Comparison of ENCODE assay signal across 12 cellular contexts in the genomic region with DNA sequence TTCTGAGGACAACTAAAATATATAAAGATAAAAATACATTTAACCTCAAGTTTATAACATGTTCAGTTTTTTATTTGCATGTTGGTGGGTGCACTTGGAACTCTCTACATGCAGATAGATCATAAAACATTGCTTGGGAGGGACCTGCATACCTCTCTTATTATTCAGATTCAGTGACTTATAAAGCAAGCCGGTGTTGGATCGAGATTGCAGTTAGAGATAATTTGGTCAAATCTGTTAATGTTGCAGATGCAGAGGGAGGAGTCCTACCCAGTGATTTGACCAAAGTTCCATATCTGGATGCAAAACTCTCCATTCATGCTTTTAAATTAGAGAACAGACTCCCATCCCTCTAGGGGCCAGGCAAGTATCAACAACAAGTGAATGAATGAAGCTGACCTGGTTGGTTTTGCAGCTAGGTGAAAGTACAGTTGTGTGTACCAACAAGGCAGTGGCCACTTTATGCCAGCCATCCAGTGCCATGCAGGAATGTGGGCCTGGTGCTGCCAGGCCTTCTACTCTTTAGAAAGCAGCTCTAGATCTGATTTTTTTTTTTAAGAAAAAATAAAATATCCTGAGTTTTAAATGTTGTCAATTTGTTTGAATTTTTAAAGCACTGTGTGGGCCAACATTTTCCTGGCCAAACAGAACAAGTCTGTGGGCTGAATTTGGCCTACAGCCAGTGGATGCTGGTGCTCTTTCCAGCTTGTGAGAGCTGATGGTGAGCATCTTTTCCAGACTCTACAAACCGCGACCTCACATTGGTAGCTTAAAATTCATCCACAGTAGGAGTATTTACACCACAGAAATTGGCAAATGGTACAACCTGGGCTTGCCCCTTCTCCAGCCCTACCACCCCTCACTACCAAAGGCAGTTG.
DNase-seq lines count a peak whose midpoint lies in the region; ATAC-seq and TF ChIP-seq lines count a peak whose summit lies in the region.
"Had no signal": no experiment of that assay in that cellular context is flagged by ENCODE, and none has a peak within 500 bp of the region (broad histone marks: within the 10 kb centered on the region; RNA-seq: fewer than 3 reads in every experiment).

No MANE protein-coding gene starts in this region.

- no peaks in the 10 kb centered on the region for H3K9me3 ChIP-seq in HAP-1
- H3K9me3 ChIP-seq: pancreas, vagina had no signal

- H3K79me2 ChIP-seq in ACC112 (ENCODE audit: control insufficient read depth, insufficient read depth, low read length, unreplicated experiment): peaks cover 19% of the 10 kb centered on the region

- TF ChIP-seq CTCF in fibroblast of pulmonary artery (IDR thresholded peaks at IDR 0.05; ENCODE audit: low read length, missing control alignments): no peak

- H3K4me1 ChIP-seq in ACC112 (ENCODE audit: control insufficient read depth, insufficient read depth, low read length, unreplicated experiment) (peaks cover 20% of the 10 kb centered on the region), HAP-1 (no peaks in the 10 kb centered on the region; the same call in 1 of the 2 replicates)
- H3K4me1 ChIP-seq: pancreas had no signal

- no peak overlapping the region for H2AFZ ChIP-seq in ACC112 (ENCODE audit: low read length, unreplicated experiment)

- in situ Hi-C loops in HAP-1 (cut with MboI; ENCODE audit: low sequenced_read_pairs): no loop called here

- no peak overlapping the region for H3K4me3 ChIP-seq in ACC112 (ENCODE audit: low read depth, low read length)
- no peak overlapping the region for H3K4me3 ChIP-seq in HAP-1
- H3K4me3 ChIP-seq in fibroblast of pulmonary artery (replicated peaks; ENCODE audit: low read depth, low read length): no peak overlapping the region
- H3K4me3 ChIP-seq: pancreas, vagina had no signal

- no peaks in the 10 kb centered on the region for H3K27me3 ChIP-seq in ACC112 (ENCODE audit: insufficient read depth, low read length)
- no peaks in the 10 kb centered on the region for H3K27me3 ChIP-seq in HAP-1 (ENCODE audit: low read depth)
- H3K27me3 ChIP-seq: pancreas, vagina had no signal

- H3K36me3 ChIP-seq in ACC112 (ENCODE audit: insufficient read depth, low read length) (no peaks in the 10 kb centered on the region), HAP-1 (replicated peaks) (no peaks in the 10 kb centered on the region)
- H3K36me3 ChIP-seq: pancreas, vagina had no signal

- ATAC-seq in HG03439 (IDR thresholded peaks at IDR 0.05; ENCODE audit: unreplicated experiment) (no peak), HG03432 (IDR thresholded peaks at IDR 0.05; ENCODE audit: unreplicated experiment) (no peak)
- ATAC-seq: pancreas had no signal

- peak overlapping the region; percentile 54 for H3K27ac ChIP-seq in ACC112 (ENCODE audit: low read depth, low read length)
- H3K27ac ChIP-seq: pancreas, vagina had no signal

- DNase-seq in HAP-1 (ENCODE audit: low spot score in 2 of 2) (peak; percentile 10 to 30), SW480 (ENCODE audit: low spot score) (peak; percentile 28), fibroblast of pulmonary artery (ENCODE audit: low read depth) (peak; percentile 26), NCI-H1092 treated with DMSO at 0.1 percent for 48 hours (lab: John Stamatoyannopoulos, UW) (no peak), NCI-H510A (lab: John Stamatoyannopoulos, UW) (no peak)
- DNase-seq: activated CD4-positive, alpha-beta T cell treated with anti-CD3 and anti-CD28 coated beads for 36 hours; NCI-H1694; pancreas had no signal

Comparison
In these comparisons a context has a peak if more than half of its experiments do, and no peak if none do; other contexts are left out.
1. DNase-seq: peak in HAP-1 (2 of 2), SW480 (single experiment) and fibroblast of pulmonary artery (single experiment); none in NCI-H1092 treated with DMSO at 0.1 percent for 48 hours (single experiment) and NCI-H510A (single experiment).